14 cellular contexts compared by ENCODE assay signal in the genomic region with DNA sequence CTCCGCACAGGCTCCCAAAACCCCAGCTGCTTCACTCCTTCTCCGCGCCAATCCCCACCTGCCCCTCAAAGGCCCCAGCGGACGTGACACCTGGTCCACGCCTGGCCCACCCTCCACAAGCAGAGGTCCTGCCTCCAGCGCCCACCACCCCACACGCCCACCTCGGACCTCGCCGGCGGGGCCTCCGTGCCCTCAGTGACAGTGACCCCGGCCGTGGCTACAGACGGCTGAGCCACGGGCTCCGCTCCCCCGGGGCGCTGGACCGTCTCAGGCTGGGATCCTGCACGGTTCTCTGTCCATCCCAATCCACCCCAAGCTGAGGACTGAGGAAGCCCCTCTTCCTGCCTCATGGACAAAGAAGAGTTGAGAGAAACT. TPM values are rescaled to one million over a fixed set of nuclear protein-coding genes. Genes with fewer than 3 reads are reported as not detected.
DNase-seq lines count a peak whose midpoint lies in the region; ATAC-seq and TF ChIP-seq lines count a peak whose summit lies in the region.
"Had no signal": no experiment of that assay in that cellular context is flagged by ENCODE, and none has a peak within 500 bp of the region (broad histone marks: within the 10 kb centered on the region; RNA-seq: fewer than 3 reads in every experiment).

No MANE protein-coding gene starts in this region.

- H2BK5ac ChIP-seq in neuronal stem cell (ENCODE audit: low read length) = peak overlapping the region; percentile 78

- H3K4me1 ChIP-seq in breast epithelium (peaks cover 26 to 39% of the 10 kb centered on the region in 2 donors), mammary epithelial cell (ENCODE audit: insufficient read depth, low read length) (peaks cover 25% of the 10 kb centered on the region), esophagus muscularis mucosa (peaks cover 41 to 97% (median 90%) of the 10 kb centered on the region in 4 donors), neuronal stem cell (ENCODE audit: control insufficient read depth in 2 of 2, insufficient read depth in 1 of 2, low read depth in 1 of 2, low read length in 2 of 2) (peaks cover 15 to 30% of the 10 kb centered on the region in 2 donors)

- no peaks in the 10 kb centered on the region for H3K79me1 ChIP-seq in neuronal stem cell (ENCODE audit: low read depth, low read length)

- H3K14ac ChIP-seq in neuronal stem cell (ENCODE audit: low read length) = peak overlapping the region; percentile 50

- no peak overlapping the region for H2AFZ ChIP-seq in mammary epithelial cell (ENCODE audit: low read depth, low read length)
- H2AFZ ChIP-seq in neuronal stem cell (ENCODE audit: low read length) = no peak overlapping the region

- no peak for TF ChIP-seq EP300 in esophagus muscularis mucosa (IDR thresholded peaks at IDR 0.05)

- no peak overlapping the region for H4K8ac ChIP-seq in neuronal stem cell (ENCODE audit: low read depth, low read length)

- H2BK120ac ChIP-seq in neuronal stem cell (ENCODE audit: low read depth, low read length) = peak overlapping the region; percentile 42

- H2BK15ac ChIP-seq in neuronal stem cell (ENCODE audit: low read length) = peak overlapping the region; percentile 79

- peaks cover 95% of the 10 kb centered on the region for H3K79me2 ChIP-seq in mammary epithelial cell (ENCODE audit: insufficient read depth, low read length)

- 96% methylated on average over 15 of the region's 22 CpGs for WGBS in mammary epithelial cell (ENCODE audit: low coverage, missing lambda C conversion rate)
- 75% methylated on average over 16 of the region's 22 CpGs for WGBS in esophagus muscularis mucosa
- WGBS in neuronal stem cell (ENCODE audit: extremely low coverage in 2 of 2, insufficient read length in 2 of 2, insufficient replicate concordance in 1 of 2), 2 donors = no CpG with 5 or more reads among the region's 22 CpGs

- H2BK12ac ChIP-seq in neuronal stem cell (ENCODE audit: low read length) = peak overlapping the region; percentile 69

- TF ChIP-seq CTCF in breast epithelium (IDR thresholded peaks at IDR 0.05) (no peak), mammary epithelial cell (conservative IDR thresholded peaks at IDR 0.05 in 1 of 2, IDR thresholded peaks at IDR 0.05 in 1 of 2; ENCODE audit: extremely low read depth in 1 of 2, insufficient read depth in 1 of 2, low read depth in 1 of 2, low read length in 2 of 2) (no peak), esophagus muscularis mucosa (IDR thresholded peaks at IDR 0.05) (no peak)

- peak overlapping the region; percentile 77 for H3K23ac ChIP-seq in neuronal stem cell (ENCODE audit: low read depth, low read length, poor library complexity)

- no peak overlapping the region for H3K4me2 ChIP-seq in mammary epithelial cell (ENCODE audit: insufficient read depth, low read depth, low read length)
- H3K4me2 ChIP-seq in neuronal stem cell (ENCODE audit: insufficient read depth, low read length, poor library complexity, severe bottlenecking) = no peak overlapping the region
- H3K4me2 ChIP-seq: KMS-11 had no signal

- H3K36me3 ChIP-seq in breast epithelium (no peaks in the 10 kb centered on the region), mammary epithelial cell (ENCODE audit: insufficient read depth, low read length) (no peaks in the 10 kb centered on the region), esophagus muscularis mucosa (peaks cover 0 to 8% (median 2%) of the 10 kb centered on the region in 4 donors), neuronal stem cell (replicated peaks in 1 of 2; ENCODE audit: control insufficient read depth in 2 of 2, insufficient read depth in 2 of 2, low read length in 2 of 2) (no peaks in the 10 kb centered on the region), MG63 (no peaks in the 10 kb centered on the region; the same call in 1 of the 2 replicates)

- no TSS peak for BruUV-seq in mammary epithelial cell (replicated peaks; lab: Mats Ljungman, UMichigan)

- no peaks in the 10 kb centered on the region for H3K27me3 ChIP-seq in breast epithelium
- H3K27me3 ChIP-seq in mammary epithelial cell (ENCODE audit: insufficient read depth, low read length) = no peaks in the 10 kb centered on the region
- H3K27me3 ChIP-seq in esophagus muscularis mucosa = no peaks in the 10 kb centered on the region
- no peaks in the 10 kb centered on the region for H3K27me3 ChIP-seq in neuronal stem cell (ENCODE audit: control insufficient read depth in 3 of 3, insufficient read depth in 3 of 3, low read depth in 1 of 3, low read length in 3 of 3)
- no peaks in the 10 kb centered on the region for H3K27me3 ChIP-seq in MG63
- H3K27me3 ChIP-seq: heart left ventricle had no signal

- TF ChIP-seq POLR2A in breast epithelium (IDR thresholded peaks at IDR 0.05) = no peak
- no peak for TF ChIP-seq POLR2A in esophagus muscularis mucosa (IDR thresholded peaks at IDR 0.05; ENCODE audit: low read depth)

- dilution Hi-C loops in mammary epithelial cell (cut with HindIII; ENCODE audit: low sequenced_read_pairs) = loop anchor here (5.0 to 10.0 kb wide), 4 partner anchors 95 to 545 kb away; partner anchors contain the start of genes GALNS and TRAPPC2L

- H3K9ac ChIP-seq in mammary epithelial cell (ENCODE audit: insufficient read depth, low read length) = no peak overlapping the region
- H3K9ac ChIP-seq in neuronal stem cell (ENCODE audit: low read depth, low read length, poor library complexity) = no peak overlapping the region
- H3K9ac ChIP-seq: KMS-11 had no signal

- no peak overlapping the region for H4K91ac ChIP-seq in neuronal stem cell (ENCODE audit: low read depth, low read length, poor library complexity)

- H2AK5ac ChIP-seq in neuronal stem cell (ENCODE audit: low read depth, low read length) = peak overlapping the region; percentile 89

- no peak overlapping the region for H3K4me3 ChIP-seq in breast epithelium
- H3K4me3 ChIP-seq in mammary epithelial cell (replicated peaks in 1 of 3; ENCODE audit: insufficient read depth in 1 of 3, low read depth in 2 of 3, low read length in 3 of 3) = no peak overlapping the region
- peak overlapping the region; percentile 21 to 46 (median 37) for H3K4me3 ChIP-seq in esophagus muscularis mucosa
- no peak overlapping the region for H3K4me3 ChIP-seq in neuronal stem cell (ENCODE audit: low read length in 2 of 2)
- H3K4me3 ChIP-seq in MG63 = no peak overlapping the region
- H3K4me3 ChIP-seq: heart left ventricle had no signal

- ATAC-seq in HG03139 (IDR thresholded peaks at IDR 0.05; ENCODE audit: unreplicated experiment) (no peak), HG03439 (IDR thresholded peaks at IDR 0.05; ENCODE audit: unreplicated experiment) (no peak)
- ATAC-seq: natural killer cell had no signal

- in situ Hi-C loops in mammary epithelial cell (cut with MboI; ENCODE audit: low sequenced_read_pairs in 2 of 2) = no loop called here

- DNase-seq in breast epithelium (ENCODE audit: low spot score in 2 of 2) (no peak), mammary epithelial cell (no peak), esophagus muscularis mucosa (ENCODE audit: extremely low spot score) (no peak), neuronal stem cell (ENCODE audit: low spot score) (no peak), HuH-7 (ENCODE audit: low spot score) (no peak), MG63 (no peak)
- DNase-seq: 8988T; GF-D8; natural killer cell; NK-92 treated with Interleukin-12 subunit alpha and Interleukin-12 subunit beta, amount 100 ng/mL, for 24 hours had no signal

- peak overlapping the region; percentile 31 for H3K4ac ChIP-seq in neuronal stem cell (ENCODE audit: low read length)

- H3K18ac ChIP-seq in neuronal stem cell (ENCODE audit: low read length) = peak overlapping the region; percentile 35

- H3K27ac ChIP-seq in breast epithelium = peak overlapping the region; percentile 48 to 90
- H3K27ac ChIP-seq in mammary epithelial cell (ENCODE audit: insufficient read depth, low read depth, low read length) = no peak overlapping the region
- H3K27ac ChIP-seq in esophagus muscularis mucosa (replicated peaks in 1 of 4) = peak overlapping the region; percentile 91 to 94 (median 92)
- no peak overlapping the region for H3K27ac ChIP-seq in neuronal stem cell (replicated peaks; ENCODE audit: low read length)
- H3K27ac ChIP-seq: KMS-11 had no signal

- CTCF ChIA-PET in mammary epithelial cell (lab: Charles Lee; ENCODE audit: low non-redundant PET) = no interaction called here

- intact Hi-C loops in breast epithelium (cut with DNase I; ENCODE audit: low total_unique reads) (no loop called here), mammary epithelial cell (cut with micrococcal nuclease) (no loop called here), esophagus muscularis mucosa (cut with DNase I) (no loop called here)

- H3K9me3 ChIP-seq in breast epithelium = no peaks in the 10 kb centered on the region
- H3K9me3 ChIP-seq in mammary epithelial cell (replicated peaks; ENCODE audit: insufficient read depth, low read length) = no peaks in the 10 kb centered on the region
- H3K9me3 ChIP-seq in esophagus muscularis mucosa = no peaks in the 10 kb centered on the region
- no peaks in the 10 kb centered on the region for H3K9me3 ChIP-seq in neuronal stem cell (replicated peaks in 1 of 2; ENCODE audit: control insufficient read depth in 2 of 2, insufficient read depth in 1 of 2, low read depth in 1 of 2, low read length in 2 of 2)
- no peaks in the 10 kb centered on the region for H3K9me3 ChIP-seq in MG63

- H4K20me1 ChIP-seq in mammary epithelial cell (ENCODE audit: insufficient read depth, low read length) = peaks cover 15% of the 10 kb centered on the region

RNA-seq across cellular contexts. Expression of gene PIEZO1, which starts 25.1 kb away (rescaled TPM):
- total RNA-seq in breast epithelium (100 to 1,000 TPM in 2 of 3 donors, 10 to 100 TPM in 1; 90.7 to 181 (median 135) TPM), mammary epithelial cell (100 to 1,000 TPM; 165 to 215 TPM), esophagus muscularis mucosa (100 to 1,000 TPM; 140 to 298 (median 182) TPM)
- 144 TPM for polyA plus RNA-seq in mammary epithelial cell
- polyA minus RNA-seq in mammary epithelial cell = 339 TPM
- 8.0 TPM for polyA plus RNA-seq in neuronal stem cell (2013, experiment 1 of 2)
- polyA plus RNA-seq in neuronal stem cell (2013, experiment 2 of 2) = 9.2 TPM
- total RNA-seq in MG63 (2014; rRNA removed; shearing (Covaris generic); ENCODE audit: low replicate concordance) = 77.6 and 88.5 TPM in 2 replicates

RNA-seq across cellular contexts. Expression of gene CDT1, which starts 43.6 kb away (rescaled TPM):
- 1 to 10 TPM; 1.3 to 3.3 (median 3.2) TPM for total RNA-seq in breast epithelium
- 10 to 100 TPM in 1 of 2 donors, 1 to 10 TPM in 1; 3.5 to 22.0 TPM for total RNA-seq in mammary epithelial cell
- polyA plus RNA-seq in mammary epithelial cell = 13.6 TPM
- 20.1 TPM for polyA minus RNA-seq in mammary epithelial cell
- total RNA-seq in esophagus muscularis mucosa = 1 to 10 TPM in 1 of 4 donors, under 1 TPM in 2, not detected in 1; 0.17 to 1.4 (median 0.34) TPM
- polyA plus RNA-seq in neuronal stem cell (2013, experiment 1 of 2) = 40.6 TPM
- 40.0 TPM for polyA plus RNA-seq in neuronal stem cell (2013, experiment 2 of 2)
- 9.3 and 14.3 TPM in 2 replicates for total RNA-seq in MG63 (2014; rRNA removed; shearing (Covaris generic); ENCODE audit: low replicate concordance)

RNA-seq across cellular contexts. Expression of gene APRT, which starts 51.8 kb away (rescaled TPM):
- total RNA-seq in breast epithelium (100 to 1,000 TPM in 2 of 3 donors, 10 to 100 TPM in 1; 93.8 to 152 (median 126) TPM), mammary epithelial cell (100 to 1,000 TPM in 1 of 2 donors, 10 to 100 TPM in 1; 51.5 to 136 TPM), esophagus muscularis mucosa (100 to 1,000 TPM in 2 of 4 donors, 10 to 100 TPM in 2; 60.6 to 141 (median 98.6) TPM)
- 145 TPM for polyA plus RNA-seq in mammary epithelial cell
- 63.6 TPM for polyA minus RNA-seq in mammary epithelial cell
- 146 TPM for polyA plus RNA-seq in neuronal stem cell (2013, experiment 1 of 2)
- 150 TPM for polyA plus RNA-seq in neuronal stem cell (2013, experiment 2 of 2)
- total RNA-seq in MG63 (2014; rRNA removed; shearing (Covaris generic); ENCODE audit: low replicate concordance) = 290 and 307 TPM in 2 replicates

RNA-seq across cellular contexts. Expression of gene CTU2, which starts 53.7 kb away (rescaled TPM):
- 1 to 10 TPM; 7.3 to 8.2 (median 7.8) TPM for total RNA-seq in breast epithelium
- 10 to 100 TPM; 13.2 to 26.5 TPM for total RNA-seq in mammary epithelial cell
- polyA plus RNA-seq in mammary epithelial cell = 12.8 TPM
- 12.3 TPM for polyA minus RNA-seq in mammary epithelial cell
- total RNA-seq in esophagus muscularis mucosa = 10 to 100 TPM in 2 of 4 donors, 1 to 10 TPM in 2; 8.9 to 14.7 (median 10.3) TPM
- polyA plus RNA-seq in neuronal stem cell (2013, experiment 1 of 2) = 25.8 TPM
- 28.0 TPM for polyA plus RNA-seq in neuronal stem cell (2013, experiment 2 of 2)
- 13.6 and 16.8 TPM in 2 replicates for total RNA-seq in MG63 (2014; rRNA removed; shearing (Covaris generic); ENCODE audit: low replicate concordance)

RNA-seq across cellular contexts. Expression of gene RNF166, which starts 53.8 kb away (rescaled TPM):
- 10 to 100 TPM; 19.2 to 22.0 (median 21.9) TPM for total RNA-seq in breast epithelium
- 10 to 100 TPM in 1 of 2 donors, 1 to 10 TPM in 1; 9.8 to 11.2 TPM for total RNA-seq in mammary epithelial cell
- polyA plus RNA-seq in mammary epithelial cell = 5.1 TPM
- polyA minus RNA-seq in mammary epithelial cell = 1.7 TPM
- total RNA-seq in esophagus muscularis mucosa = 10 to 100 TPM; 23.3 to 33.5 (median 27.5) TPM
- polyA plus RNA-seq in neuronal stem cell (2013, experiment 1 of 2) = 20.4 TPM
- polyA plus RNA-seq in neuronal stem cell (2013, experiment 2 of 2) = 19.1 TPM
- total RNA-seq in MG63 (2014; rRNA removed; shearing (Covaris generic); ENCODE audit: low replicate concordance) = 16.5 and 20.2 TPM in 2 replicates

Comparison
In these comparisons a context has a peak if more than half of its experiments do, and no peak if none do; other contexts are left out.
1. H3K27ac ChIP-seq: peak in breast epithelium (2 of 2) and esophagus muscularis mucosa (4 of 4); none in mammary epithelial cell (single experiment) and neuronal stem cell (single experiment).
2. H3K4me3 ChIP-seq: peak in esophagus muscularis mucosa (4 of 4); none in breast epithelium (0 of 3), mammary epithelial cell (0 of 3), neuronal stem cell (0 of 2) and MG63 (single experiment).